In the genomic region with DNA sequence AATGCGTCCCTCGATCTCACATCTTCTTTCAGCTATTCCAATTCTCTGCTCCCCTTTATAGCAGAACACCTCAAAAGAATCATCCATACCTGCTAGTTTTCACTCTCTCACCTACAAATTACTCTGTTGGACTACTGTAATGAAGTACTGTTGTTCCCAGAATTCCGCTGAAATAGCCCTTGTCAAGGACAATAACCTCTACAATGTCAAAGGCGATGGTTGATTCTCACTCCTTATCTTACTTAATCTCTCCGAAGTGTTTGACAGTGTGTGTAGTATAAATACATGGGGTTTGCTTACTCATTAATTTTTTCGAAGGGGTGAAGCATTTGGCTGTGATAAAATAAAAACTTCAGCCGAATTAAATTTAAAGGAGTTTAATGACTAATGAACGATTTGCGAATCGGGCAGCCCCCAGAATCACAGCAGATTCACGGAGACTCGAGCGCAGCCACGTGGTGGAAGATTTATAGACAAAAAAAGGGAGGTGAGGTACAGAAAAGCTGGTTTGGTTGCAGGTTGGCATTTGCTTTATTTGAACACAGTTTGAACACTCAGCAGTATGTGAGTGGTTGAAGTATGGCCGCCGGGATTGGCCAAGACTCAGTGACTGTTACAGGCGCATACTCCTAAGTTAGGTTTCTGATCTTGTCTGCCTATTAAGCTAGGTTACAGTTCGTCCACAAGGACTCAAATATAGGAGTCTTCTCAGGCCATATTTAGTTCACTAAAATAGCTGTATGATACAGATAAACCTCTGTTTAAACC, we compare ENCODE assay signal across 21 cellular contexts.
"Had no signal": no experiment of that assay in that cellular context is flagged by ENCODE, and none has a peak within 500 bp of the region (broad histone marks: within the 10 kb centered on the region; RNA-seq: fewer than 3 reads in every experiment).

No MANE protein-coding gene starts in this region.

- H3K27ac Mint-ChIP-seq: activated naive CD8-positive, alpha-beta T cell treated with anti-CD3 and anti-CD28 coated beads for 36 hours; activated T-helper 2 cell treated with anti-CD3 and anti-CD28 coated beads, Interferon-gamma antibody, Interleukin-2, Interleukin-4, amounts not matched to agents 10 μg/mL and 5 μg/mL and 100 μg/mL, durations not matched to agents 14 hours and 24 hours and 36 hours; naive thymus-derived CD4-positive, alpha-beta T cell; stimulated activated naive CD8-positive, alpha-beta T cell treated with anti-CD3 and anti-CD28 coated beads, Interleukin-15, Interleukin-2, amounts not matched to agents 100 ng/mL and 50 ng/mL, for 24 hours; T-helper 1 cell treated with Interleukin-12 subunit alpha and Interleukin-12 subunit beta and Interleukin-4 antibody, amounts not matched to agents 30 μg/mL and 1 μg/mL, for 36 hours had no signal

- H3K27ac ChIP-seq: breast epithelium, colonic mucosa, epithelial cell of prostate, tibial artery had no signal

- H3K4me3 ChIP-seq: breast epithelium, colonic mucosa, prostate gland, tibial artery had no signal

- H3K27me3 Mint-ChIP-seq: activated naive CD8-positive, alpha-beta T cell treated with anti-CD3 and anti-CD28 coated beads for 36 hours; stimulated activated naive CD8-positive, alpha-beta T cell treated with anti-CD3 and anti-CD28 coated beads, Interleukin-15, Interleukin-2, amounts not matched to agents 100 ng/mL and 50 ng/mL, for 24 hours had no signal

- H3K4me3 Mint-ChIP-seq: activated naive CD8-positive, alpha-beta T cell treated with anti-CD3 and anti-CD28 coated beads for 36 hours; activated T-cell treated with anti-CD3 and anti-CD28 coated beads, Interleukin-2, amount 50 U/mL, for 4 hours; naive thymus-derived CD4-positive, alpha-beta T cell; stimulated activated naive CD8-positive, alpha-beta T cell treated with anti-CD3 and anti-CD28 coated beads, Interleukin-15, Interleukin-2, amounts not matched to agents 100 ng/mL and 50 ng/mL, for 24 hours; T-helper 1 cell treated with Interleukin-12 subunit alpha and Interleukin-12 subunit beta and Interleukin-4 antibody, amounts not matched to agents 30 μg/mL and 1 μg/mL, for 36 hours had no signal

- H3K9me3 Mint-ChIP-seq: activated T-cell treated with anti-CD3 and anti-CD28 coated beads, Interleukin-2, amount 50 U/mL, for 4 hours; activated T-helper 2 cell treated with anti-CD3 and anti-CD28 coated beads, Interferon-gamma antibody, Interleukin-2, Interleukin-4, amounts not matched to agents 10 μg/mL and 5 μg/mL and 100 μg/mL, durations not matched to agents 14 hours and 24 hours and 36 hours; stimulated activated naive CD8-positive, alpha-beta T cell treated with anti-CD3 and anti-CD28 coated beads, Interleukin-15, Interleukin-2, amounts not matched to agents 100 ng/mL and 50 ng/mL, for 24 hours; T-helper 1 cell treated with Interleukin-12 subunit alpha and Interleukin-12 subunit beta and Interleukin-4 antibody, amounts not matched to agents 30 μg/mL and 1 μg/mL, for 36 hours had no signal

- H3K36me3 ChIP-seq: breast epithelium, colonic mucosa, prostate gland, tibial artery had no signal

- H3K4me1 ChIP-seq: breast epithelium, colonic mucosa, prostate gland, tibial artery had no signal

- H3K9me3 ChIP-seq: breast epithelium, colonic mucosa, prostate gland, tibial artery had no signal

- H3K27me3 ChIP-seq: breast epithelium, colonic mucosa, tibial artery had no signal

- DNase-seq: activated CD4-positive, alpha-beta T cell treated with anti-CD3 and anti-CD28 coated beads for 4 hours; activated CD4-positive, alpha-beta T cell treated with anti-CD3 and anti-CD28 coated beads, Interleukin-2, amount 50 U/mL, for 48 hours; activated CD4-positive, CD25-positive, alpha-beta regulatory T cell; activated CD8-positive, alpha-beta memory T cell treated with anti-CD3 and anti-CD28 coated beads, Interleukin-2, amount 50 U/mL, for 48 hours; activated naive CD4-positive, alpha-beta T cell; activated naive CD8-positive, alpha-beta T cell treated with anti-CD3 and anti-CD28 coated beads for 36 hours; activated T-cell treated with anti-CD3 and anti-CD28 coated beads, Interleukin-2, amount 50 U/mL, for 4 hours; colonic mucosa; foreskin melanocyte; kidney glomerular epithelial cell; naive thymus-derived CD4-positive, alpha-beta T cell; stimulated activated CD4-positive, alpha-beta T cell treated with anti-CD3 and anti-CD28 coated beads, Interleukin-4, amount 100 ng/mL, for 4 hours; substantia nigra; T1000; tibial artery had no signal

- ATAC-seq: activated T-cell treated with anti-CD3 and anti-CD28 coated beads, Interleukin-2, amount 50 U/mL, for 4 hours; naive thymus-derived CD4-positive, alpha-beta T cell had no signal
